Comparison of ENCODE assay signal across 13 cellular contexts in genomic region chr20:39036851-39037250, GRCh38.
"Had no signal": no experiment of that assay in that cellular context is flagged by ENCODE, and none has a peak within 500 bp of the region (broad histone marks: within the 10 kb centered on the region; RNA-seq: fewer than 3 reads in every experiment).

No MANE protein-coding gene starts in this region.

- DNase-seq: activated B cell treated with CpG ODN at 0.5 μM for 24 hours; activated CD4-positive, alpha-beta T cell treated with anti-CD3 and anti-CD28 coated beads, Interleukin-2, amount 10 ng/mL, durations not matched to agents 24 days and 14 days; activated CD8-positive, alpha-beta memory T cell treated with anti-CD3 and anti-CD28 coated beads for 24 hours; amygdala; gastrocnemius medialis; kidney; left ventricle myocardium superior; mesendoderm had no signal

- H3K27me3 ChIP-seq: breast epithelium, gastrocnemius medialis had no signal

- H3K4me1 ChIP-seq: breast epithelium, gastrocnemius medialis had no signal

- H3K27ac ChIP-seq: breast epithelium, gastrocnemius medialis, skin epidermis had no signal

- H3K9me3 ChIP-seq: breast epithelium, gastrocnemius medialis had no signal

- ATAC-seq: activated naive CD4-positive, alpha-beta T cell treated with anti-CD3 and anti-CD28 coated beads, Interleukin-2, amount 50 U/mL, for 72 hours; esophagus mucosa; gastrocnemius medialis; left ventricle myocardium superior; SK-N-SH treated with all-trans-retinoic acid at 6 μM for 48 hours had no signal

- H3K36me3 ChIP-seq: breast epithelium had no signal

- H3K4me3 ChIP-seq: breast epithelium, gastrocnemius medialis, skin epidermis had no signal
